In the genomic region with DNA sequence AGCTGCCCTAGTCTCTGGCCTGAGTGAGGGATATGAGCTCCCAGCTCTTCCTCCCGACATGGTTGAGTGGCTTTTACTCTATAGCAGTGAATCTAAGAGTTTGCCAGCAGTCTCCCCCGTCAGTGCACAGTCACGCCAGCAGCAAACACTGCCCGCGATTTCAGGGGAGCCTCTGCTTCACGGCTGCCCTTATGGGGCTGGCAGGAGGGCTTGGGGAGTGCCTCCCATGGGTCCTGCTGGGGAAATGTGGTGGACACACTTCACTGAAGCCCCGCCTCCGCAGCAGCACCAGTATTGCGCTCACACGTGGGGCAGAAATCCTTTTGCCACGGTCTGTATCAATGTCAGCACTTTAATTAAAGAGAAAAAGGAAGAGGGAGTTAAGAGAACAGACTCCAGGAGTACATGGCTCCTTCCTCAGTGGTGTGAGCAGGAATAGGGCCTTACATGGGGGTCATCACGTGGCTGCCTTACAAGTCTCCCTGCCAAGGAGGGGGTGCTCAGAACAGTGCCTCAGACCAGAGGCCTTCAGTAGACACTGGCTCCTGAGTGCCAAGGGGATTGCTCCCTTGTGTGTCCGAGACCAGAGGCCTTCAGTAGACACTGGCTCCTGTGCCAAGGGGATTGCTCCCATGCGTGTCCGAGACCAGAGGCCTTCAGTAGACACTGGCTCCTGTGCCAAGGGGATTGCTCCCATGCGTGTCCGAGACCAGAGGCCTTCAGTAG, we compare ENCODE assay signal across 18 cellular contexts.
"Had no signal": no experiment of that assay in that cellular context is flagged by ENCODE, and none has a peak within 500 bp of the region (broad histone marks: within the 10 kb centered on the region; RNA-seq: fewer than 3 reads in every experiment).

No MANE protein-coding gene starts in this region.

- H3K27ac Mint-ChIP-seq: activated CD8-positive, alpha-beta memory T cell treated with anti-CD3 and anti-CD28 coated beads, Interleukin-2, amount 10 ng/mL, durations not matched to agents 7 days and 5 days; activated naive CD8-positive, alpha-beta T cell treated with anti-CD3 and anti-CD28 coated beads for 36 hours; activated T-cell treated with anti-CD3 and anti-CD28 coated beads, Interleukin-2, amount 50 U/mL, for 24 hours; nephron had no signal

- H3K27ac ChIP-seq: brain microvascular endothelial cell, esophagus muscularis mucosa, heart left ventricle, prostate gland, sigmoid colon, upper lobe of left lung had no signal

- DNase-seq: activated CD4-positive, alpha-beta T cell treated with anti-CD3 and anti-CD28 coated beads, Interleukin-2, amount 50 U/mL, for 4 hours; activated CD8-positive, alpha-beta memory T cell treated with anti-CD3 and anti-CD28 coated beads, Interleukin-2, amount 10 ng/mL, durations not matched to agents 7 days and 5 days; activated effector memory CD4-positive, alpha-beta T cell treated with Interleukin-2 at 50 U/mL for 16 hours; activated naive CD8-positive, alpha-beta T cell treated with anti-CD3 and anti-CD28 coated beads for 36 hours; activated T-cell treated with anti-CD3 and anti-CD28 coated beads, Interleukin-2, amount 50 U/mL, for 24 hours; brain microvascular endothelial cell; foreskin fibroblast; heart left ventricle; sigmoid colon; stimulated activated CD4-positive, alpha-beta T cell treated with anti-CD3 and anti-CD28 coated beads, Interleukin-12 subunit alpha, Interleukin-12 subunit beta, amount 100 ng/mL, for 4 hours; stimulated activated naive CD8-positive, alpha-beta T cell treated with anti-CD3 and anti-CD28 coated beads, Interleukin-15, Interleukin-2, amounts not matched to agents 100 U/mL and 50 U/mL, for 24 hours; T-helper 2 cell; upper lobe of left lung had no signal

- H3K9me3 Mint-ChIP-seq: activated naive CD8-positive, alpha-beta T cell treated with anti-CD3 and anti-CD28 coated beads for 36 hours; activated T-cell treated with anti-CD3 and anti-CD28 coated beads, Interleukin-2, amount 50 U/mL, for 24 hours; nephron had no signal

- H3K4me1 ChIP-seq: esophagus muscularis mucosa, heart left ventricle, prostate gland, sigmoid colon, upper lobe of left lung had no signal

- H3K9me3 ChIP-seq: esophagus muscularis mucosa, heart left ventricle, prostate gland, sigmoid colon, upper lobe of left lung had no signal

- H3K27me3 ChIP-seq: brain microvascular endothelial cell, esophagus muscularis mucosa, heart left ventricle, sigmoid colon, upper lobe of left lung had no signal

- FAIRE-seq: endometrium, TTC549 had no signal

- H3K4me3 Mint-ChIP-seq: activated CD8-positive, alpha-beta memory T cell treated with anti-CD3 and anti-CD28 coated beads, Interleukin-2, amount 10 ng/mL, durations not matched to agents 7 days and 5 days; activated naive CD8-positive, alpha-beta T cell treated with anti-CD3 and anti-CD28 coated beads for 36 hours; activated T-cell treated with anti-CD3 and anti-CD28 coated beads, Interleukin-2, amount 50 U/mL, for 24 hours; nephron had no signal

- H3K27me3 Mint-ChIP-seq: activated CD8-positive, alpha-beta memory T cell treated with anti-CD3 and anti-CD28 coated beads, Interleukin-2, amount 10 ng/mL, durations not matched to agents 7 days and 5 days; activated naive CD8-positive, alpha-beta T cell treated with anti-CD3 and anti-CD28 coated beads for 36 hours; activated T-cell treated with anti-CD3 and anti-CD28 coated beads, Interleukin-2, amount 50 U/mL, for 24 hours had no signal

- H3K4me1 Mint-ChIP-seq: activated CD8-positive, alpha-beta memory T cell treated with anti-CD3 and anti-CD28 coated beads, Interleukin-2, amount 10 ng/mL, durations not matched to agents 7 days and 5 days; activated naive CD8-positive, alpha-beta T cell treated with anti-CD3 and anti-CD28 coated beads for 36 hours; nephron had no signal

- H3K36me3 ChIP-seq: prostate gland had no signal

- ATAC-seq: activated CD8-positive, alpha-beta memory T cell treated with anti-CD3 and anti-CD28 coated beads, Interleukin-2, amount 10 ng/mL, durations not matched to agents 7 days and 5 days; heart left ventricle; stimulated activated naive CD8-positive, alpha-beta T cell treated with anti-CD3 and anti-CD28 coated beads, Interleukin-15, Interleukin-2, amounts not matched to agents 100 U/mL and 50 U/mL, for 24 hours had no signal

- H3K4me3 ChIP-seq: esophagus muscularis mucosa, heart left ventricle, prostate gland, sigmoid colon, upper lobe of left lung had no signal
